7 cellular contexts compared by ENCODE assay signal in the genomic region with DNA sequence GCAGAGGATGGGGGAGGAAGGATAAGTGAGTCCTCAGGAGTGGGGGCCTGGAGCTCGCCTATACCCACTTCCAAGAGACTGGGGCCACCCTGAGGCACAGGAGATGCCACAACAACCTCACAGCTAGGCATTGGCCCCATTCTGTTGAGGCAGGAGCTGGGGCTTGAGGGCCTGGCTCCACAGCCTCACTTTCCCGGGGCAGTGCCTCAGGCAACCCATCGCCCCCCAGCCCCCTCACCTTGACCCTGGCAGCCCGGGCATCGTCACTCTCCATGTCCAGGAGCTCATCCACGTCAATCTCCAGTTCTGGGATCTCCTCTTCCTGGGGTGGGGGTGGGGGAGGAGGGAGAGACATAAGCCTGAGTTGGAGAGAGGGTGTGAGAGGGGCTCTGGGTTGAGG. TPM values are rescaled to one million over a fixed set of nuclear protein-coding genes. Genes with fewer than 3 reads are reported as not detected.
DNase-seq lines count a peak whose midpoint lies in the region; ATAC-seq and TF ChIP-seq lines count a peak whose summit lies in the region.

No MANE protein-coding gene starts in this region.

- H3K9me3 Mint-ChIP-seq in activated CD4-positive, alpha-beta memory T cell treated with anti-CD3 and anti-CD28 coated beads for 36 hours = no peaks in the 10 kb centered on the region

- RAD21 ChIA-PET in HCT116 (lab: Charles Lee; ENCODE audit: low non-redundant PET in 1 of 2, low total read pairs in 2 of 2, uncharacterized antibody in 2 of 2, unreplicated experiment in 2 of 2) = no interaction called here

- no peaks in the 10 kb centered on the region for H3K27me3 Mint-ChIP-seq in activated CD4-positive, alpha-beta memory T cell treated with anti-CD3 and anti-CD28 coated beads for 36 hours

- WGBS in hepatocyte (ENCODE audit: low lambda C conversion rate, missing lambda C conversion rate) = 69% methylated on average over 6 of the region's 6 CpGs
- WGBS in spleen, 5 donors = 27 to 44% (median 39%) methylated on average over 3 to 6 of the region's 6 CpGs

- DNase-seq in HCT116 (ENCODE audit: low read depth, low spot score) (no peak), hepatocyte (ENCODE audit: low spot score) (no peak), spleen (peak; percentile 78), occipital lobe (lab: John Stamatoyannopoulos, UW) (no peak), posterior cingulate gyrus (no peak)
- DNase-seq in activated CD4-positive, alpha-beta memory T cell treated with anti-CD3 and anti-CD28 coated beads for 36 hours = no peak
- DNase-seq in activated CD4-positive, CD25-positive, alpha-beta regulatory T cell (lab: John Stamatoyannopoulos, UW) = no peak

- H2AFZ ChIP-seq in HCT116 (ENCODE audit: low read depth, low read length, poor library complexity, severe bottlenecking) (no peak overlapping the region), hepatocyte (no peak overlapping the region)

- no peak for TF ChIP-seq RAD21 in HCT116 (IDR thresholded peaks at IDR 0.05; ENCODE audit: low read depth)

- peaks cover 34% of the 10 kb centered on the region for H3K4me1 Mint-ChIP-seq in activated CD4-positive, alpha-beta memory T cell treated with anti-CD3 and anti-CD28 coated beads for 36 hours (ENCODE audit: low read depth)

- H3K4me1 ChIP-seq in HCT116 (ENCODE audit: control insufficient read depth in 1 of 2, insufficient read depth in 2 of 2, low read length in 2 of 2) = peaks cover 35 to 71% of the 10 kb centered on the region in 2 experiments
- peaks cover 19% of the 10 kb centered on the region for H3K4me1 ChIP-seq in hepatocyte (ENCODE audit: insufficient read depth)
- H3K4me1 ChIP-seq in spleen = peaks cover 19 to 77% (median 56%) of the 10 kb centered on the region in 6 donors

- H4K20me1 ChIP-seq in HCT116 (ENCODE audit: insufficient read depth) = no peaks in the 10 kb centered on the region
- no peaks in the 10 kb centered on the region for H4K20me1 ChIP-seq in hepatocyte (ENCODE audit: insufficient read depth, poor library complexity, severe bottlenecking)

- H3K9ac ChIP-seq in HCT116 (ENCODE audit: low read length) = peak overlapping the region; percentile 100

- H3K36me3 ChIP-seq in HCT116 (ENCODE audit: control insufficient read depth in 1 of 2, insufficient read depth in 2 of 2, low read length in 2 of 2) = peaks cover 0 to 12% of the 10 kb centered on the region in 2 experiments; a peak in 1 of 4 replicates
- no peaks in the 10 kb centered on the region for H3K36me3 ChIP-seq in hepatocyte (replicated peaks; ENCODE audit: insufficient read depth, low read depth)
- peaks cover 0 to 24% (median 9%) of the 10 kb centered on the region in 6 donors for H3K36me3 ChIP-seq in spleen

- no peak for TF ChIP-seq CTCF in HCT116 (IDR thresholded peaks at IDR 0.05 in 2 of 3, conservative IDR thresholded peaks at IDR 0.05 in 1 of 3; ENCODE audit: borderline replicate concordance in 1 of 3, insufficient read depth in 1 of 3, low read depth in 2 of 3, low read length in 2 of 3)
- no peak for TF ChIP-seq CTCF in hepatocyte (IDR thresholded peaks at IDR 0.05; ENCODE audit: poor library complexity)
- TF ChIP-seq CTCF in spleen (IDR thresholded peaks at IDR 0.05 in 8 of 11, conservative IDR thresholded peaks at IDR 0.05 in 3 of 11) = no peak

- H3K79me2 ChIP-seq in HCT116 (ENCODE audit: insufficient read depth, low read length) (peaks cover 48% of the 10 kb centered on the region), hepatocyte (peaks cover 29% of the 10 kb centered on the region)

- no peak for TF ChIP-seq POLR2A in HCT116 (IDR thresholded peaks at IDR 0.05; ENCODE audit: borderline replicate concordance, extremely low read depth, insufficient read depth, insufficient read length)
- no peak for TF ChIP-seq POLR2A in spleen (IDR thresholded peaks at IDR 0.05)

- peaks cover 14% of the 10 kb centered on the region for H3K36me3 Mint-ChIP-seq in activated CD4-positive, alpha-beta memory T cell treated with anti-CD3 and anti-CD28 coated beads for 36 hours

- no peaks in the 10 kb centered on the region for H3K9me3 ChIP-seq in HCT116 (ENCODE audit: control insufficient read depth in 1 of 2, insufficient read depth in 1 of 2, low read depth in 1 of 2, low read length in 2 of 2)
- no peaks in the 10 kb centered on the region for H3K9me3 ChIP-seq in hepatocyte (ENCODE audit: low read depth)
- no peaks in the 10 kb centered on the region for H3K9me3 ChIP-seq in spleen

- intact Hi-C loops in HCT116 (cut with micrococcal nuclease) (no loop called here), spleen (cut with DNase I; ENCODE audit: low total_unique reads) (no loop called here), posterior cingulate gyrus (cut with DNase I) (no loop called here)
- intact Hi-C loops in activated CD4-positive, alpha-beta memory T cell treated with anti-CD3 and anti-CD28 coated beads for 36 hours (cut with micrococcal nuclease) = loop anchor here (10.0 kb wide), 1 partner anchor 870 kb away; the partner anchor contains the start of genes TM7SF2 and ZNHIT2

- POLR2A ChIA-PET in HCT116 (lab: Charles Lee) = interaction anchor here (0.6 to 4.6 kb wide), 8 partner anchors 19 to 1355 kb away, joined by 3 to 29 read pairs (median 4); partner anchors contain the start of genes NUDT22, STIP1 and TRPT1
- POLR2A ChIA-PET in activated CD4-positive, alpha-beta memory T cell treated with anti-CD3 and anti-CD28 coated beads for 36 hours (lab: Charles Lee) = interaction anchor here (0.6 to 3.0 kb wide), 7 partner anchors 22 to 1328 kb away, joined by 3 to 22 read pairs (median 5); partner anchors contain the start of genes FERMT3 and STIP1

- H3K27ac ChIP-seq in HCT116 (ENCODE audit: low read depth, low read length) (peak overlapping the region; percentile 94), hepatocyte (peak overlapping the region; percentile 96), spleen (peak overlapping the region in 7 of 8 donors; percentile 66 to 100 (median 86))

- H3K4me3 ChIP-seq in HCT116 (replicated peaks in 1 of 2; ENCODE audit: low read depth in 1 of 2, low read length in 2 of 2) (peak overlapping the region; percentile 99 to 100), hepatocyte (no peak overlapping the region), spleen (peak overlapping the region in 6 of 8 donors; percentile 58 to 90 (median 80))

- no peaks in the 10 kb centered on the region for H3K9me2 ChIP-seq in HCT116 (ENCODE audit: insufficient read depth)
- H3K9me2 ChIP-seq in hepatocyte (replicated peaks; ENCODE audit: insufficient read depth) = no peaks in the 10 kb centered on the region

- no TSS peak for BruUV-seq in HCT116 (replicated peaks; lab: Mats Ljungman, UMichigan)

- peak overlapping the region; percentile 91 for H3K4me3 Mint-ChIP-seq in activated CD4-positive, alpha-beta memory T cell treated with anti-CD3 and anti-CD28 coated beads for 36 hours

- ATAC-seq in HCT116 = no peak

- H3K27me3 ChIP-seq in HCT116 (ENCODE audit: insufficient read depth, low read length) (no peaks in the 10 kb centered on the region), hepatocyte (no peaks in the 10 kb centered on the region), spleen (replicated peaks in 1 of 7) (no peaks in the 10 kb centered on the region)

- H3K27ac Mint-ChIP-seq in activated CD4-positive, alpha-beta memory T cell treated with anti-CD3 and anti-CD28 coated beads for 36 hours = peak overlapping the region; percentile 90

- CTCF ChIA-PET in HCT116 (lab: Charles Lee) = interaction anchor here (0.6 to 3.1 kb wide), 4 partner anchors 24 to 111 kb away, joined by 3 to 15 read pairs (median 8); no protein-coding TSS in a partner anchor
- CTCF ChIA-PET in activated CD4-positive, alpha-beta memory T cell treated with anti-CD3 and anti-CD28 coated beads for 36 hours (lab: Charles Lee) = interaction anchor here (0.6 to 5.0 kb wide), 4 partner anchors 40 to 59 kb away, joined by 3 to 28 read pairs (median 14); partner anchors contain the start of genes CATSPERZ and ESRRA

- peak overlapping the region; percentile 84 for H3K4me2 ChIP-seq in HCT116 (ENCODE audit: low read length)
- peak overlapping the region; percentile 96 for H3K4me2 ChIP-seq in hepatocyte

TF ChIP-seq in HCT116, 20 proteins besides CTCF, POLR2A, EP300 and RAD21 (continues in another document):
- TF ChIP-seq CBX3 (IDR thresholded peaks at IDR 0.05; ENCODE audit: low read depth) (no peak), CEBPB (IDR thresholded peaks at IDR 0.05; ENCODE audit: low read depth) (no peak)

RNA-seq across cellular contexts. Expression of gene PPP1R14B, which starts 1.8 kb away (rescaled TPM):
- total RNA-seq in HCT116 (2021; ENCODE audit: unreplicated experiment) (332 TPM), hepatocyte (86.8 and 96.1 TPM in 2 replicates), spleen (10 to 100 TPM; 47.6 to 93.9 (median 78.3) TPM), occipital lobe (74.2 TPM)
- 232 and 272 TPM in 2 replicates for polyA plus RNA-seq in HCT116 (2012)
- total RNA-seq in activated CD4-positive, alpha-beta memory T cell treated with anti-CD3 and anti-CD28 coated beads for 36 hours = 100 to 1,000 TPM; 238 to 242 TPM
- polyA plus RNA-seq in hepatocyte (222 and 229 TPM in 2 replicates), spleen (100 to 1,000 TPM; 139 to 190 (median 168) TPM)

RNA-seq across cellular contexts. Expression of gene FKBP2, which starts 4.1 kb away (rescaled TPM):
- total RNA-seq in HCT116 (2021; ENCODE audit: unreplicated experiment) (69.2 TPM), hepatocyte (57.7 and 73.5 TPM in 2 replicates), spleen (10 to 100 TPM; 26.9 to 98.3 (median 42.6) TPM), occipital lobe (17.5 TPM)
- polyA plus RNA-seq in HCT116 (2012) = 140 and 147 TPM in 2 replicates
- total RNA-seq in activated CD4-positive, alpha-beta memory T cell treated with anti-CD3 and anti-CD28 coated beads for 36 hours = 10 to 100 TPM; 28.7 to 34.9 TPM
- polyA plus RNA-seq in hepatocyte (349 and 421 TPM in 2 replicates), spleen (100 to 1,000 TPM in 1 of 3 donors, 10 to 100 TPM in 2; 90.8 to 104 (median 98.4) TPM)

RNA-seq across cellular contexts. Expression of gene PLCB3, which starts 6.4 kb away (rescaled TPM):
- 106 TPM for total RNA-seq in HCT116 (2021; ENCODE audit: unreplicated experiment)
- 74.1 and 79.0 TPM in 2 replicates for polyA plus RNA-seq in HCT116 (2012)
- 10 to 100 TPM; 10.4 to 12.3 TPM for total RNA-seq in activated CD4-positive, alpha-beta memory T cell treated with anti-CD3 and anti-CD28 coated beads for 36 hours
- total RNA-seq in hepatocyte = 21.1 and 23.5 TPM in 2 replicates
- polyA plus RNA-seq in hepatocyte = 19.0 and 19.5 TPM in 2 replicates
- total RNA-seq in spleen = 10 to 100 TPM; 20.7 to 28.3 (median 22.3) TPM
- 10 to 100 TPM in 1 of 3 donors, 1 to 10 TPM in 2; 3.8 to 11.9 (median 4.4) TPM for polyA plus RNA-seq in spleen
- total RNA-seq in occipital lobe = 9.2 TPM

RNA-seq across cellular contexts. Expression of gene VEGFB, which starts 10.6 kb away (rescaled TPM):
- 47.5 TPM for total RNA-seq in HCT116 (2021; ENCODE audit: unreplicated experiment)
- polyA plus RNA-seq in HCT116 (2012) = 30.4 and 37.7 TPM in 2 replicates
- 10 to 100 TPM; 78.9 to 82.1 TPM for total RNA-seq in activated CD4-positive, alpha-beta memory T cell treated with anti-CD3 and anti-CD28 coated beads for 36 hours
- 29.1 and 30.5 TPM in 2 replicates for total RNA-seq in hepatocyte
- polyA plus RNA-seq in hepatocyte = 116 and 117 TPM in 2 replicates
- total RNA-seq in spleen = 100 to 1,000 TPM in 1 of 7 donors, 10 to 100 TPM in 6; 38.3 to 103 (median 63.5) TPM
- polyA plus RNA-seq in spleen = 10 to 100 TPM; 81.6 to 96.9 (median 87.1) TPM
- 9.5 TPM for total RNA-seq in occipital lobe

RNA-seq across cellular contexts. Expression of gene DNAJC4, which starts 14.6 kb away (rescaled TPM):
- total RNA-seq in HCT116 (2021; ENCODE audit: unreplicated experiment) (25.8 TPM), hepatocyte (12.8 and 13.4 TPM in 2 replicates), spleen (10 to 100 TPM; 28.0 to 59.9 (median 49.0) TPM), occipital lobe (5.6 TPM)
- polyA plus RNA-seq in HCT116 (2012) = 31.7 and 34.5 TPM in 2 replicates
- total RNA-seq in activated CD4-positive, alpha-beta memory T cell treated with anti-CD3 and anti-CD28 coated beads for 36 hours = 10 to 100 TPM; 22.5 to 26.2 TPM
- polyA plus RNA-seq in hepatocyte (58.4 and 61.7 TPM in 2 replicates), spleen (100 to 1,000 TPM in 1 of 3 donors, 10 to 100 TPM in 2; 83.7 to 113 (median 85.8) TPM)
